In genomic region chr2:69683170-69683971, GRCh38 we compare ENCODE assay signal across 8 cellular contexts. TPM values are rescaled to one million over a fixed set of nuclear protein-coding genes. Genes with fewer than 3 reads are reported as not detected.
A peak's percentile ranks its signal among the peaks of the same experiment; 100 is the strongest.
DNase-seq lines count a peak whose midpoint lies in the region; ATAC-seq and TF ChIP-seq lines count a peak whose summit lies in the region.

No MANE protein-coding gene starts in this region.

- H3K36me3 Mint-ChIP-seq in activated CD4-positive, alpha-beta T cell treated with anti-CD3 and anti-CD28 coated beads, Interleukin-2, amount 10 ng/mL, durations not matched to agents 7 days and 5 days (ENCODE audit: low read depth) = peaks cover 15% of the 10 kb centered on the region
- peaks cover 8% of the 10 kb centered on the region for H3K36me3 Mint-ChIP-seq in activated T-helper 2 cell treated with anti-CD3 and anti-CD28 coated beads, Interferon-gamma antibody, Interleukin-2, Interleukin-4, amounts not matched to agents 10 μg/mL and 5 μg/mL and 100 μg/mL, durations not matched to agents 14 hours and 24 hours and 36 hours (ENCODE audit: low read depth)

- ATAC-seq in right cardiac atrium (peak; percentile 85 to 92), thoracic aorta (ENCODE audit: insufficient number of reproducible peaks, low FRiP score, low read depth) (peak; percentile 40)

- peak overlapping the region; percentile 95 for H3K27ac ChIP-seq in right cardiac atrium (ENCODE audit: low read length)
- peak overlapping the region in 1 of 2 donors; percentile 46 for H3K27ac ChIP-seq in thoracic aorta

- H3K4me1 ChIP-seq in right cardiac atrium (ENCODE audit: control insufficient read depth, insufficient read depth, low read length) (peaks cover 3% of the 10 kb centered on the region), thoracic aorta (ENCODE audit: control insufficient read depth in 1 of 2, low read depth in 2 of 2) (peaks cover 5 to 8% of the 10 kb centered on the region in 2 donors)

- POLR2A ChIA-PET in activated CD4-positive, alpha-beta T cell treated with anti-CD3 and anti-CD28 coated beads, Interleukin-2, amount 10 ng/mL, durations not matched to agents 7 days and 5 days (lab: Charles Lee) = interaction anchor here (0.6 kb wide), 1 partner anchor 154 kb away, joined by 3 read pairs; no protein-coding TSS in a partner anchor
- POLR2A ChIA-PET in GM10248 (lab: Yijun Ruan, JAX) = no interaction called here

- H3K4me3 Mint-ChIP-seq in activated CD4-positive, alpha-beta T cell treated with anti-CD3 and anti-CD28 coated beads, Interleukin-2, amount 10 ng/mL, durations not matched to agents 7 days and 5 days = peak overlapping the region; percentile 49
- peak overlapping the region; percentile 51 for H3K4me3 Mint-ChIP-seq in activated T-helper 2 cell treated with anti-CD3 and anti-CD28 coated beads, Interferon-gamma antibody, Interleukin-2, Interleukin-4, amounts not matched to agents 10 μg/mL and 5 μg/mL and 100 μg/mL, durations not matched to agents 14 hours and 24 hours and 36 hours (ENCODE audit: low read depth)

- no peaks in the 10 kb centered on the region for H3K27me3 Mint-ChIP-seq in activated CD4-positive, alpha-beta T cell treated with anti-CD3 and anti-CD28 coated beads, Interleukin-2, amount 10 ng/mL, durations not matched to agents 7 days and 5 days
- H3K27me3 Mint-ChIP-seq in activated T-helper 2 cell treated with anti-CD3 and anti-CD28 coated beads, Interferon-gamma antibody, Interleukin-2, Interleukin-4, amounts not matched to agents 10 μg/mL and 5 μg/mL and 100 μg/mL, durations not matched to agents 14 hours and 24 hours and 36 hours (ENCODE audit: low read depth) = no peaks in the 10 kb centered on the region

- intact Hi-C loops in activated T-helper 2 cell treated with anti-CD3 and anti-CD28 coated beads, Interferon-gamma antibody, Interleukin-2, Interleukin-4, amounts not matched to agents 10 μg/mL and 5 μg/mL and 100 μg/mL, durations not matched to agents 14 hours and 24 hours and 36 hours (cut with micrococcal nuclease) = loop anchor here (1.0 to 2.0 kb wide), 2 partner anchors 8 to 39 kb away; no protein-coding TSS in a partner anchor
- intact Hi-C loops in right cardiac atrium (cut with DNase I) = no loop called here

- no peaks in the 10 kb centered on the region for H3K36me3 ChIP-seq in thoracic aorta

- H3K4me1 Mint-ChIP-seq in activated CD4-positive, alpha-beta T cell treated with anti-CD3 and anti-CD28 coated beads, Interleukin-2, amount 10 ng/mL, durations not matched to agents 7 days and 5 days = peaks cover 49% of the 10 kb centered on the region
- H3K4me1 Mint-ChIP-seq in activated T-helper 2 cell treated with anti-CD3 and anti-CD28 coated beads, Interferon-gamma antibody, Interleukin-2, Interleukin-4, amounts not matched to agents 10 μg/mL and 5 μg/mL and 100 μg/mL, durations not matched to agents 14 hours and 24 hours and 36 hours (ENCODE audit: low read depth) = peaks cover 57% of the 10 kb centered on the region

- H3K9me3 Mint-ChIP-seq in activated CD4-positive, alpha-beta T cell treated with anti-CD3 and anti-CD28 coated beads, Interleukin-2, amount 10 ng/mL, durations not matched to agents 7 days and 5 days = peaks cover 6% of the 10 kb centered on the region
- H3K9me3 Mint-ChIP-seq in activated T-helper 2 cell treated with anti-CD3 and anti-CD28 coated beads, Interferon-gamma antibody, Interleukin-2, Interleukin-4, amounts not matched to agents 10 μg/mL and 5 μg/mL and 100 μg/mL, durations not matched to agents 14 hours and 24 hours and 36 hours = no peaks in the 10 kb centered on the region

- no peak overlapping the region for H3K4me3 ChIP-seq in right cardiac atrium (ENCODE audit: low read length)
- peak overlapping the region; percentile 27 for H3K4me3 ChIP-seq in thoracic aorta

- peak overlapping the region; percentile 79 for H3K27ac Mint-ChIP-seq in activated CD4-positive, alpha-beta T cell treated with anti-CD3 and anti-CD28 coated beads, Interleukin-2, amount 10 ng/mL, durations not matched to agents 7 days and 5 days
- H3K27ac Mint-ChIP-seq in activated T-helper 2 cell treated with anti-CD3 and anti-CD28 coated beads, Interferon-gamma antibody, Interleukin-2, Interleukin-4, amounts not matched to agents 10 μg/mL and 5 μg/mL and 100 μg/mL, durations not matched to agents 14 hours and 24 hours and 36 hours = peak overlapping the region; percentile 90

- CTCF ChIA-PET in activated CD4-positive, alpha-beta T cell treated with anti-CD3 and anti-CD28 coated beads, Interleukin-2, amount 10 ng/mL, durations not matched to agents 7 days and 5 days (lab: Charles Lee) = interaction anchor here (0.7 to 1.4 kb wide), 7 partner anchors 10 to 619 kb away, joined by 3 to 4 read pairs (median 3); no protein-coding TSS in a partner anchor
- CTCF ChIA-PET in GM10248 (lab: Yijun Ruan, JAX) = interaction anchor here (0.7 to 1.4 kb wide), 9 partner anchors 10 to 272 kb away, joined by 3 to 8 read pairs (median 4); no protein-coding TSS in a partner anchor

- DNase-seq in activated CD4-positive, alpha-beta T cell treated with anti-CD3 and anti-CD28 coated beads, Interleukin-2, amount 10 ng/mL, durations not matched to agents 7 days and 5 days = no peak
- DNase-seq in activated CD4-positive, alpha-beta T cell treated with anti-CD3 and anti-CD28 coated beads, Interleukin-2, amount 50 U/mL, for 4 hours = no peak
- no peak for DNase-seq in activated T-helper 2 cell treated with anti-CD3 and anti-CD28 coated beads, Interferon-gamma antibody, Interleukin-2, Interleukin-4, amounts not matched to agents 10 μg/mL and 5 μg/mL and 100 μg/mL, durations not matched to agents 14 hours and 24 hours and 36 hours (ENCODE audit: low spot score)
- no peak for DNase-seq in right cardiac atrium
- no peak for DNase-seq in thoracic aorta (ENCODE audit: low spot score)
- no peak for DNase-seq in GM10248 (ENCODE audit: extremely low spot score)
- DNase-seq in NCI-H1092 treated with DMSO at 0.1 percent for 48 hours (lab: John Stamatoyannopoulos, UW) = no peak
- no peak for DNase-seq in stimulated activated CD4-positive, alpha-beta T cell treated with anti-CD3 and anti-CD28 coated beads, Interleukin-2, amount 100 ng/mL, for 24 hours

- WGBS in right cardiac atrium = 34% methylated on average over 5 of the region's 5 CpGs

- TF ChIP-seq CTCF in thoracic aorta (IDR thresholded peaks at IDR 0.05) = no peak
- no peak for TF ChIP-seq CTCF in GM10248 (IDR thresholded peaks at IDR 0.05; ENCODE audit: control extremely low read depth, extremely low read depth, low read depth, missing control alignments)

- H3K27me3 ChIP-seq in right cardiac atrium (ENCODE audit: control insufficient read depth, insufficient read depth) = no peaks in the 10 kb centered on the region
- H3K27me3 ChIP-seq in thoracic aorta (replicated peaks; ENCODE audit: insufficient read depth) = no peaks in the 10 kb centered on the region

- no peaks in the 10 kb centered on the region for H3K9me3 ChIP-seq in right cardiac atrium (ENCODE audit: control insufficient read depth, low read length)
- no peaks in the 10 kb centered on the region for H3K9me3 ChIP-seq in thoracic aorta

RNA-seq across cellular contexts. Expression of gene AAK1, which starts 39.8 kb away (rescaled TPM):
- 100 to 1,000 TPM; 119 to 121 TPM for total RNA-seq in activated CD4-positive, alpha-beta T cell treated with anti-CD3 and anti-CD28 coated beads, Interleukin-2, amount 10 ng/mL, durations not matched to agents 7 days and 5 days
- total RNA-seq in activated T-helper 2 cell treated with anti-CD3 and anti-CD28 coated beads, Interferon-gamma antibody, Interleukin-2, Interleukin-4, amounts not matched to agents 10 μg/mL and 5 μg/mL and 100 μg/mL, durations not matched to agents 14 hours and 24 hours and 36 hours = 108 TPM in 2 replicates
- total RNA-seq in right cardiac atrium (10 to 100 TPM; 45.6 to 57.5 (median 53.4) TPM), thoracic aorta (10 to 100 TPM; 55.2 to 77.9 TPM)
- polyA plus RNA-seq in right cardiac atrium = 13.8 TPM

RNA-seq across cellular contexts. Expression of gene ANXA4, which starts 58.6 kb away (rescaled TPM):
- 10 to 100 TPM; 70.6 to 75.9 TPM for total RNA-seq in activated CD4-positive, alpha-beta T cell treated with anti-CD3 and anti-CD28 coated beads, Interleukin-2, amount 10 ng/mL, durations not matched to agents 7 days and 5 days
- total RNA-seq in activated T-helper 2 cell treated with anti-CD3 and anti-CD28 coated beads, Interferon-gamma antibody, Interleukin-2, Interleukin-4, amounts not matched to agents 10 μg/mL and 5 μg/mL and 100 μg/mL, durations not matched to agents 14 hours and 24 hours and 36 hours = 45.6 and 52.9 TPM in 2 replicates
- 10 to 100 TPM; 27.1 to 43.7 (median 33.9) TPM for total RNA-seq in right cardiac atrium
- polyA plus RNA-seq in right cardiac atrium = 15.4 TPM
- 10 to 100 TPM; 62.8 to 67.8 TPM for total RNA-seq in thoracic aorta
